ENCODE assay signal across 1 cellular context in genomic region chr12:75713434-75713833, GRCh38.
TF ChIP-seq lines count a peak whose summit lies in the region.

No MANE protein-coding gene starts in this region.

TF ChIP-seq in GM23338, 12 proteins besides CTCF, POLR2A, EP300 and RAD21 (continued from another document):
- TF ChIP-seq ZNF462 (CRISPR knock-in tag; IDR thresholded peaks at IDR 0.05), result no peak
- no peak for TF ChIP-seq ZNF331 (CRISPR knock-in tag; IDR thresholded peaks at IDR 0.05; ENCODE audit: low read depth)
- TF ChIP-seq JUNB (IDR thresholded peaks at IDR 0.05; ENCODE audit: unreplicated experiment), result no peak
- TF ChIP-seq ETS1 (IDR thresholded peaks at IDR 0.05), result no peak
- no peak for TF ChIP-seq STAT1 (IDR thresholded peaks at IDR 0.05; ENCODE audit: unreplicated experiment)
- TF ChIP-seq EZH2phosphoT487 (IDR thresholded peaks at IDR 0.05; ENCODE audit: unreplicated experiment), result no peak
TF ChIP-seq in GM23338: peak in this region for 0.
